In the genomic region with DNA sequence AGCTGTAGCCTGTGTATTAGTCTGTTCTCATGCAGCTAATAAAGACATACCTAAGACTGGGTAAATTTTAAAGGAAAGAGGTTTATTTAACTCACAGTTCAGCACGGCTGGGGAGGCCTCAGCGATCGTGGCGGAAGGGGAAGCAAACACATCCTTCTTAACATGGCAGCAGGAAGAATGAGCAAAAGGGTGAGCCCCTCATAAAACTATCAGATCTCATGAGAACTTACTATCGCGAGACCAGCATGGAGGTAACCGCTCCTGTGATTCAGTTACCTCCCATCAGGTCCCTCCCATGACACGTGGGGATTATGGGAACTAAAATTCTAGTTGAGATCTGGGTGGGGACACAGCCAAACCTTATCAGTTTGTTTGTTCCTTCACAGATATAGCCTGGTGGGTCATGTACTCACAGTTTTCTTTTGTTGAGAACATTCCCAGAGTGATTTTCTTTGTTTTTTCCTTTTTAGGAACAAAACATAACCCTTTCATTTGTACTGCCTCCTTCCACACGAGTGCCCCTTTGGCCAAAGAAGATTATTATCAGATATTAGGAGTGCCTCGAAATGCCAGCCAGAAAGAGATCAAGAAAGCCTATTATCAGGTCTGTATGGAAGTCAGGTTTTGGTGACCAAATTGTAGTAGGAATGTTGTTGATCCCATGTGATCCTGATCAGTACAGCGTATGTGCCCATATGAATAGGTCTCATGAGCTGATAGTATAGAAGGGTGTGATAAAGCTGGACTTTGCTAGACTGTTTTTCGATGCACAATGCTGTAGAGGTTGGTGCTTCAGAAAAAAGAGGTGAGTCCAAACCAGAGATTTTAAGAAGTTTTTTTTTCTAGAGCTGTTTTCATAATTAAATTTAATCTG, we compare ENCODE assay signal across 1 cellular context.
TF ChIP-seq lines count a peak whose summit lies in the region.

No MANE protein-coding gene starts in this region.

TF ChIP-seq in K562, 482 proteins besides CTCF, POLR2A, EP300 and RAD21 (continued from another document and continues in another):
- TF ChIP-seq, protein P1, sequence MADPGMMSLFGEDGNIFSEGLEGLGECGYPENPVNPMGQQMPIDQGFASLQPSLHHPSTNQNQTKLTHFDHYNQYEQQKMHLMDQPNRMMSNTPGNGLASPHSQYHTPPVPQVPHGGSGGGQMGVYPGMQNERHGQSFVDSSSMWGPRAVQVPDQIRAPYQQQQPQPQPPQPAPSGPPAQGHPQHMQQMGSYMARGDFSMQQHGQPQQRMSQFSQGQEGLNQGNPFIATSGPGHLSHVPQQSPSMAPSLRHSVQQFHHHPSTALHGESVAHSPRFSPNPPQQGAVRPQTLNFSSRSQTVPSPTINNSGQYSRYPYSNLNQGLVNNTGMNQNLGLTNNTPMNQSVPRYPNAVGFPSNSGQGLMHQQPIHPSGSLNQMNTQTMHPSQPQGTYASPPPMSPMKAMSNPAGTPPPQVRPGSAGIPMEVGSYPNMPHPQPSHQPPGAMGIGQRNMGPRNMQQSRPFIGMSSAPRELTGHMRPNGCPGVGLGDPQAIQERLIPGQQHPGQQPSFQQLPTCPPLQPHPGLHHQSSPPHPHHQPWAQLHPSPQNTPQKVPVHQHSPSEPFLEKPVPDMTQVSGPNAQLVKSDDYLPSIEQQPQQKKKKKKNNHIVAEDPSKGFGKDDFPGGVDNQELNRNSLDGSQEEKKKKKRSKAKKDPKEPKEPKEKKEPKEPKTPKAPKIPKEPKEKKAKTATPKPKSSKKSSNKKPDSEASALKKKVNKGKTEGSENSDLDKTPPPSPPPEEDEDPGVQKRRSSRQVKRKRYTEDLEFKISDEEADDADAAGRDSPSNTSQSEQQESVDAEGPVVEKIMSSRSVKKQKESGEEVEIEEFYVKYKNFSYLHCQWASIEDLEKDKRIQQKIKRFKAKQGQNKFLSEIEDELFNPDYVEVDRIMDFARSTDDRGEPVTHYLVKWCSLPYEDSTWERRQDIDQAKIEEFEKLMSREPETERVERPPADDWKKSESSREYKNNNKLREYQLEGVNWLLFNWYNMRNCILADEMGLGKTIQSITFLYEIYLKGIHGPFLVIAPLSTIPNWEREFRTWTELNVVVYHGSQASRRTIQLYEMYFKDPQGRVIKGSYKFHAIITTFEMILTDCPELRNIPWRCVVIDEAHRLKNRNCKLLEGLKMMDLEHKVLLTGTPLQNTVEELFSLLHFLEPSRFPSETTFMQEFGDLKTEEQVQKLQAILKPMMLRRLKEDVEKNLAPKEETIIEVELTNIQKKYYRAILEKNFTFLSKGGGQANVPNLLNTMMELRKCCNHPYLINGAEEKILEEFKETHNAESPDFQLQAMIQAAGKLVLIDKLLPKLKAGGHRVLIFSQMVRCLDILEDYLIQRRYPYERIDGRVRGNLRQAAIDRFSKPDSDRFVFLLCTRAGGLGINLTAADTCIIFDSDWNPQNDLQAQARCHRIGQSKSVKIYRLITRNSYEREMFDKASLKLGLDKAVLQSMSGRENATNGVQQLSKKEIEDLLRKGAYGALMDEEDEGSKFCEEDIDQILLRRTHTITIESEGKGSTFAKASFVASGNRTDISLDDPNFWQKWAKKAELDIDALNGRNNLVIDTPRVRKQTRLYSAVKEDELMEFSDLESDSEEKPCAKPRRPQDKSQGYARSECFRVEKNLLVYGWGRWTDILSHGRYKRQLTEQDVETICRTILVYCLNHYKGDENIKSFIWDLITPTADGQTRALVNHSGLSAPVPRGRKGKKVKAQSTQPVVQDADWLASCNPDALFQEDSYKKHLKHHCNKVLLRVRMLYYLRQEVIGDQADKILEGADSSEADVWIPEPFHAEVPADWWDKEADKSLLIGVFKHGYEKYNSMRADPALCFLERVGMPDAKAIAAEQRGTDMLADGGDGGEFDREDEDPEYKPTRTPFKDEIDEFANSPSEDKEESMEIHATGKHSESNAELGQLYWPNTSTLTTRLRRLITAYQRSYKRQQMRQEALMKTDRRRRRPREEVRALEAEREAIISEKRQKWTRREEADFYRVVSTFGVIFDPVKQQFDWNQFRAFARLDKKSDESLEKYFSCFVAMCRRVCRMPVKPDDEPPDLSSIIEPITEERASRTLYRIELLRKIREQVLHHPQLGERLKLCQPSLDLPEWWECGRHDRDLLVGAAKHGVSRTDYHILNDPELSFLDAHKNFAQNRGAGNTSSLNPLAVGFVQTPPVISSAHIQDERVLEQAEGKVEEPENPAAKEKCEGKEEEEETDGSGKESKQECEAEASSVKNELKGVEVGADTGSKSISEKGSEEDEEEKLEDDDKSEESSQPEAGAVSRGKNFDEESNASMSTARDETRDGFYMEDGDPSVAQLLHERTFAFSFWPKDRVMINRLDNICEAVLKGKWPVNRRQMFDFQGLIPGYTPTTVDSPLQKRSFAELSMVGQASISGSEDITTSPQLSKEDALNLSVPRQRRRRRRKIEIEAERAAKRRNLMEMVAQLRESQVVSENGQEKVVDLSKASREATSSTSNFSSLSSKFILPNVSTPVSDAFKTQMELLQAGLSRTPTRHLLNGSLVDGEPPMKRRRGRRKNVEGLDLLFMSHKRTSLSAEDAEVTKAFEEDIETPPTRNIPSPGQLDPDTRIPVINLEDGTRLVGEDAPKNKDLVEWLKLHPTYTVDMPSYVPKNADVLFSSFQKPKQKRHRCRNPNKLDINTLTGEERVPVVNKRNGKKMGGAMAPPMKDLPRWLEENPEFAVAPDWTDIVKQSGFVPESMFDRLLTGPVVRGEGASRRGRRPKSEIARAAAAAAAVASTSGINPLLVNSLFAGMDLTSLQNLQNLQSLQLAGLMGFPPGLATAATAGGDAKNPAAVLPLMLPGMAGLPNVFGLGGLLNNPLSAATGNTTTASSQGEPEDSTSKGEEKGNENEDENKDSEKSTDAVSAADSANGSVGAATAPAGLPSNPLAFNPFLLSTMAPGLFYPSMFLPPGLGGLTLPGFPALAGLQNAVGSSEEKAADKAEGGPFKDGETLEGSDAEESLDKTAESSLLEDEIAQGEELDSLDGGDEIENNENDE (IDR thresholded peaks at IDR 0.05; ENCODE audit: low read depth, low read length), result no peak
- TF ChIP-seq FIP1L1 (IDR thresholded peaks at IDR 0.05; ENCODE audit: low read depth, low read length, poor library complexity, severe bottlenecking), result no peak
- no peak for TF ChIP-seq RBM14 (IDR thresholded peaks at IDR 0.05; ENCODE audit: borderline replicate concordance, insufficient read depth, low read depth, low read length)
- TF ChIP-seq ELF4 (CRISPR knock-in tag; IDR thresholded peaks at IDR 0.05), result peak; percentile 73; the same call in 1 of the 2 replicates
- TF ChIP-seq FOXP1 (CRISPR knock-in tag; IDR thresholded peaks at IDR 0.05), result no peak
- TF ChIP-seq, protein P2, sequence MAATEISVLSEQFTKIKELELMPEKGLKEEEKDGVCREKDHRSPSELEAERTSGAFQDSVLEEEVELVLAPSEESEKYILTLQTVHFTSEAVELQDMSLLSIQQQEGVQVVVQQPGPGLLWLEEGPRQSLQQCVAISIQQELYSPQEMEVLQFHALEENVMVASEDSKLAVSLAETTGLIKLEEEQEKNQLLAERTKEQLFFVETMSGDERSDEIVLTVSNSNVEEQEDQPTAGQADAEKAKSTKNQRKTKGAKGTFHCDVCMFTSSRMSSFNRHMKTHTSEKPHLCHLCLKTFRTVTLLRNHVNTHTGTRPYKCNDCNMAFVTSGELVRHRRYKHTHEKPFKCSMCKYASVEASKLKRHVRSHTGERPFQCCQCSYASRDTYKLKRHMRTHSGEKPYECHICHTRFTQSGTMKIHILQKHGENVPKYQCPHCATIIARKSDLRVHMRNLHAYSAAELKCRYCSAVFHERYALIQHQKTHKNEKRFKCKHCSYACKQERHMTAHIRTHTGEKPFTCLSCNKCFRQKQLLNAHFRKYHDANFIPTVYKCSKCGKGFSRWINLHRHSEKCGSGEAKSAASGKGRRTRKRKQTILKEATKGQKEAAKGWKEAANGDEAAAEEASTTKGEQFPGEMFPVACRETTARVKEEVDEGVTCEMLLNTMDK (IDR thresholded peaks at IDR 0.05; ENCODE audit: borderline replicate concordance, insufficient read depth, low read depth, low read length, poor library complexity, severe bottlenecking), result no peak
- no peak for TF ChIP-seq GTF2A2 (tag; IDR thresholded peaks at IDR 0.05)
- TF ChIP-seq, protein P3, sequence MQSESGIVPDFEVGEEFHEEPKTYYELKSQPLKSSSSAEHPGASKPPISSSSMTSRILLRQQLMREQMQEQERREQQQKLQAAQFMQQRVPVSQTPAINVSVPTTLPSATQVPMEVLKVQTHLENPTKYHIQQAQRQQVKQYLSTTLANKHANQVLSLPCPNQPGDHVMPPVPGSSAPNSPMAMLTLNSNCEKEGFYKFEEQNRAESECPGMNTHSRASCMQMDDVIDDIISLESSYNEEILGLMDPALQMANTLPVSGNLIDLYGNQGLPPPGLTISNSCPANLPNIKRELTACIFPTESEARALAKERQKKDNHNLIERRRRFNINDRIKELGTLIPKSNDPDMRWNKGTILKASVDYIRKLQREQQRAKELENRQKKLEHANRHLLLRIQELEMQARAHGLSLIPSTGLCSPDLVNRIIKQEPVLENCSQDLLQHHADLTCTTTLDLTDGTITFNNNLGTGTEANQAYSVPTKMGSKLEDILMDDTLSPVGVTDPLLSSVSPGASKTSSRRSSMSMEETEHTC (IDR thresholded peaks at IDR 0.05), result no peak
- TF ChIP-seq SRSF9 (IDR thresholded peaks at IDR 0.05; ENCODE audit: borderline replicate concordance, low read depth, low read length), result no peak
- TF ChIP-seq RBBP5 (IDR thresholded peaks at IDR 0.05; ENCODE audit: borderline replicate concordance, insufficient read depth, low read length, poor library complexity, severe bottlenecking), result no peak
- TF ChIP-seq, protein P4, sequence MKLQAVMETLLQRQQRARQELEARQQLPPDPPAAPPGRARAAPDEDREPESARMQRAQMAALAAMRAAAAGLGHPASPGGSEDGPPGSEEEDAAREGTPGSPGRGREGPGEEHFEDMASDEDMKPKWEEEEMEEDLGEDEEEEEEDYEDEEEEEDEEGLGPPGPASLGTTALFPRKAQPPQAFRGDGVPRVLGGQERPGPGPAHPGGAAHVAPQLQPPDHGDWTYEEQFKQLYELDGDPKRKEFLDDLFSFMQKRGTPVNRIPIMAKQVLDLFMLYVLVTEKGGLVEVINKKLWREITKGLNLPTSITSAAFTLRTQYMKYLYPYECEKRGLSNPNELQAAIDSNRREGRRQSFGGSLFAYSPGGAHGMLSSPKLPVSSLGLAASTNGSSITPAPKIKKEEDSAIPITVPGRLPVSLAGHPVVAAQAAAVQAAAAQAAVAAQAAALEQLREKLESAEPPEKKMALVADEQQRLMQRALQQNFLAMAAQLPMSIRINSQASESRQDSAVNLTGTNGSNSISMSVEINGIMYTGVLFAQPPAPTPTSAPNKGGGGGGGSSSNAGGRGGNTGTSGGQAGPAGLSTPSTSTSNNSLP (IDR thresholded peaks at IDR 0.05; ENCODE audit: borderline replicate concordance, low read depth, low read length), result 0 out of 2 replicates have a peak, but pooled peaks have one; percentile 27
- no peak; the same call in 1 of the 2 replicates for TF ChIP-seq FOSL1 (tag; conservative IDR thresholded peaks at IDR 0.05)
- TF ChIP-seq, protein P5, sequence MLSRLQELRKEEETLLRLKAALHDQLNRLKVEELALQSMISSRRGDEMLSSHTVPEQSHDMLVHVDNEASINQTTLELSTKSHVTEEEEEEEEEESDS (CRISPR knock-in tag; IDR thresholded peaks at IDR 0.05), result no peak
- no peak for TF ChIP-seq MTA1 (IDR thresholded peaks at IDR 0.05; ENCODE audit: borderline replicate concordance)
- TF ChIP-seq ZNF444 (CRISPR knock-in tag; IDR thresholded peaks at IDR 0.05), result no peak
- TF ChIP-seq NFIC (IDR thresholded peaks at IDR 0.05), result no peak
- TF ChIP-seq ZNF253 (CRISPR knock-in tag; conservative IDR thresholded peaks at IDR 0.05), result 0 out of 2 replicates have a peak, but pooled peaks have one; percentile 15
- no peak for TF ChIP-seq ILK (tag; IDR thresholded peaks at IDR 0.05; ENCODE audit: borderline replicate concordance, low read depth)
- TF ChIP-seq ZFP30 (CRISPR knock-in tag; IDR thresholded peaks at IDR 0.05; ENCODE audit: borderline replicate concordance), result no peak
- TF ChIP-seq, protein P6, sequence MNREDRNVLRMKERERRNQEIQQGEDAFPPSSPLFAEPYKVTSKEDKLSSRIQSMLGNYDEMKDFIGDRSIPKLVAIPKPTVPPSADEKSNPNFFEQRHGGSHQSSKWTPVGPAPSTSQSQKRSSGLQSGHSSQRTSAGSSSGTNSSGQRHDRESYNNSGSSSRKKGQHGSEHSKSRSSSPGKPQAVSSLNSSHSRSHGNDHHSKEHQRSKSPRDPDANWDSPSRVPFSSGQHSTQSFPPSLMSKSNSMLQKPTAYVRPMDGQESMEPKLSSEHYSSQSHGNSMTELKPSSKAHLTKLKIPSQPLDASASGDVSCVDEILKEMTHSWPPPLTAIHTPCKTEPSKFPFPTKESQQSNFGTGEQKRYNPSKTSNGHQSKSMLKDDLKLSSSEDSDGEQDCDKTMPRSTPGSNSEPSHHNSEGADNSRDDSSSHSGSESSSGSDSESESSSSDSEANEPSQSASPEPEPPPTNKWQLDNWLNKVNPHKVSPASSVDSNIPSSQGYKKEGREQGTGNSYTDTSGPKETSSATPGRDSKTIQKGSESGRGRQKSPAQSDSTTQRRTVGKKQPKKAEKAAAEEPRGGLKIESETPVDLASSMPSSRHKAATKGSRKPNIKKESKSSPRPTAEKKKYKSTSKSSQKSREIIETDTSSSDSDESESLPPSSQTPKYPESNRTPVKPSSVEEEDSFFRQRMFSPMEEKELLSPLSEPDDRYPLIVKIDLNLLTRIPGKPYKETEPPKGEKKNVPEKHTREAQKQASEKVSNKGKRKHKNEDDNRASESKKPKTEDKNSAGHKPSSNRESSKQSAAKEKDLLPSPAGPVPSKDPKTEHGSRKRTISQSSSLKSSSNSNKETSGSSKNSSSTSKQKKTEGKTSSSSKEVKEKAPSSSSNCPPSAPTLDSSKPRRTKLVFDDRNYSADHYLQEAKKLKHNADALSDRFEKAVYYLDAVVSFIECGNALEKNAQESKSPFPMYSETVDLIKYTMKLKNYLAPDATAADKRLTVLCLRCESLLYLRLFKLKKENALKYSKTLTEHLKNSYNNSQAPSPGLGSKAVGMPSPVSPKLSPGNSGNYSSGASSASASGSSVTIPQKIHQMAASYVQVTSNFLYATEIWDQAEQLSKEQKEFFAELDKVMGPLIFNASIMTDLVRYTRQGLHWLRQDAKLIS (CRISPR knock-in tag; IDR thresholded peaks at IDR 0.05), result peak; percentile 52; the same call in 1 of the 2 replicates
- TF ChIP-seq HMGN3 (IDR thresholded peaks at IDR 0.05; ENCODE audit: borderline replicate concordance, extremely low read depth, insufficient read length, low read depth, low read length), result no peak
- TF ChIP-seq MCM2 (IDR thresholded peaks at IDR 0.05; ENCODE audit: low read depth), result no peak
- TF ChIP-seq ZNF589 (CRISPR knock-in tag; IDR thresholded peaks at IDR 0.05; ENCODE audit: low read depth), result 0 out of 2 replicates have a peak, but pooled peaks have one; percentile 13
- no peak for TF ChIP-seq SIX5 (IDR thresholded peaks at IDR 0.05; ENCODE audit: borderline replicate concordance in 1 of 2, insufficient read depth in 1 of 2, low read depth in 1 of 2, low read length in 2 of 2)
- TF ChIP-seq RNF2 (IDR thresholded peaks at IDR 0.05), result peak; percentile 19; the same call in 1 of the 2 replicates
- TF ChIP-seq ARNT (IDR thresholded peaks at IDR 0.05), result no peak
- TF ChIP-seq CCAR2 (IDR thresholded peaks at IDR 0.05; ENCODE audit: low read depth, low read length), result no peak
- TF ChIP-seq, protein P7, sequence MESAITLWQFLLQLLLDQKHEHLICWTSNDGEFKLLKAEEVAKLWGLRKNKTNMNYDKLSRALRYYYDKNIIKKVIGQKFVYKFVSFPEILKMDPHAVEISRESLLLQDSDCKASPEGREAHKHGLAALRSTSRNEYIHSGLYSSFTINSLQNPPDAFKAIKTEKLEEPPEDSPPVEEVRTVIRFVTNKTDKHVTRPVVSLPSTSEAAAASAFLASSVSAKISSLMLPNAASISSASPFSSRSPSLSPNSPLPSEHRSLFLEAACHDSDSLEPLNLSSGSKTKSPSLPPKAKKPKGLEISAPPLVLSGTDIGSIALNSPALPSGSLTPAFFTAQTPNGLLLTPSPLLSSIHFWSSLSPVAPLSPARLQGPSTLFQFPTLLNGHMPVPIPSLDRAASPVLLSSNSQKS (CRISPR knock-in tag; IDR thresholded peaks at IDR 0.05), result no peak
- TF ChIP-seq TSC22D4 (tag; IDR thresholded peaks at IDR 0.05), result no peak
- TF ChIP-seq PRMT5 (CRISPR knock-in tag; IDR thresholded peaks at IDR 0.05), result no peak
- peak; percentile 29; the same call in 1 of the 2 replicates for TF ChIP-seq ESRRA (IDR thresholded peaks at IDR 0.05; ENCODE audit: borderline replicate concordance, low read depth)
